In the genomic region with DNA sequence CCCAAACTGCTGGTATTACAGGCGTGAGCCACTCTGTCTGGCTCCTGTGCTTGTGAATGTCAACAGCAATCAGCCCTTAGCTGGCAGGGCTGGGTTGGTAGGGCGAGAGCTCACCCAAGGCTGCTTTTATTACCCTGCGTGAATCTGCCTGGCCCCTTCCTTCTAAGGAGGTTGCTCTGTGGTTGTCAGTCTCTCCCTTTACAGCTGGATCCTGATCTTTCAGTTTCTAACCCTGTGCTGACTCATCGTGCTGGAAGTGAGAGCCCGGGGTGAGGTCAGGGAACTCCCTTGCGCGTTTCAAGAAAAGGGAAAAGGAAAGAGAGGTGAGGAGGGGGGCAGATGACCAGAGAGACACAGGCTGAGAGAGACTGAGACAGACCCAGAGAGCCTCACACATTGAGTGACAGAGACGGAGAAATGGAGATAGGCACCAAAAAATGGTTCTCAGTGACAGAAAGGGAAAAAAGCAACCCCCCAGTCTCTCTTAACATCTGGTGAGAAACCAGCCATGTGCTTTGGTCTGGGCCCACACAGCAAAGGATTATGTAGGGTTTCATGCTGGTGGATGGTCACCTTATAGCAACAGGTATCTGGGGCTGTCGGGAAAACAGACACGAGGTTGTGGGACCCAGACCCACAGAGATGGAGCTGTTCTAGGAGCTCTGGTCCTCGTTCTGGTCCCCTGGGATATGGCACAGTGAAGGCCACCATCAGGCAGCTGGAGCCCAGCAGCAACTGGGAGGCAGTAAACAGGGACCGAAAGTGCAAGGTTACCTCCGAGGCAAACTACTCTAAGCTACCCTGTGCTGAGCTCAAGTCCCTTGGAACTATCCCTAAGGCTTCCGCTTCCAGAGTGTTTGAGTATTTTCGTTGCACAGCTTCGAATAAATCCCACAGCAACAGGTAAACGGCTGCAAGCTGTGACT, we compare ENCODE assay signal across 2 cellular contexts.
TF ChIP-seq lines count a peak whose summit lies in the region.

No MANE protein-coding gene starts in this region.

TF ChIP-seq in HEK293, 187 proteins besides CTCF, POLR2A, EP300 and RAD21 (continued from another document and continues in another):
- TF ChIP-seq, protein P1, sequence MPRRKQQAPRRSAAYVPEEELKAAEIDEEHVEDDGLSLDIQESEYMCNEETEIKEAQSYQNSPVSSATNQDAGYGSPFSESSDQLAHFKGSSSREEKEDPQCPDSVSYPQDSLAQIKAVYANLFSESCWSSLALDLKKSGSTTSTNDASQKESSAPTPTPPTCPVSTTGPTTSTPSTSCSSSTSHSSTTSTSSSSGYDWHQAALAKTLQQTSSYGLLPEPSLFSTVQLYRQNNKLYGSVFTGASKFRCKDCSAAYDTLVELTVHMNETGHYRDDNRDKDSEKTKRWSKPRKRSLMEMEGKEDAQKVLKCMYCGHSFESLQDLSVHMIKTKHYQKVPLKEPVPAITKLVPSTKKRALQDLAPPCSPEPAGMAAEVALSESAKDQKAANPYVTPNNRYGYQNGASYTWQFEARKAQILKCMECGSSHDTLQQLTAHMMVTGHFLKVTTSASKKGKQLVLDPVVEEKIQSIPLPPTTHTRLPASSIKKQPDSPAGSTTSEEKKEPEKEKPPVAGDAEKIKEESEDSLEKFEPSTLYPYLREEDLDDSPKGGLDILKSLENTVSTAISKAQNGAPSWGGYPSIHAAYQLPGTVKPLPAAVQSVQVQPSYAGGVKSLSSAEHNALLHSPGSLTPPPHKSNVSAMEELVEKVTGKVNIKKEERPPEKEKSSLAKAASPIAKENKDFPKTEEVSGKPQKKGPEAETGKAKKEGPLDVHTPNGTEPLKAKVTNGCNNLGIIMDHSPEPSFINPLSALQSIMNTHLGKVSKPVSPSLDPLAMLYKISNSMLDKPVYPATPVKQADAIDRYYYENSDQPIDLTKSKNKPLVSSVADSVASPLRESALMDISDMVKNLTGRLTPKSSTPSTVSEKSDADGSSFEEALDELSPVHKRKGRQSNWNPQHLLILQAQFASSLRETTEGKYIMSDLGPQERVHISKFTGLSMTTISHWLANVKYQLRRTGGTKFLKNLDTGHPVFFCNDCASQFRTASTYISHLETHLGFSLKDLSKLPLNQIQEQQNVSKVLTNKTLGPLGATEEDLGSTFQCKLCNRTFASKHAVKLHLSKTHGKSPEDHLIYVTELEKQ (tag by site-specific recombination; IDR thresholded peaks at IDR 0.05; ENCODE audit: borderline replicate concordance) = no peak
- TF ChIP-seq, protein P2, sequence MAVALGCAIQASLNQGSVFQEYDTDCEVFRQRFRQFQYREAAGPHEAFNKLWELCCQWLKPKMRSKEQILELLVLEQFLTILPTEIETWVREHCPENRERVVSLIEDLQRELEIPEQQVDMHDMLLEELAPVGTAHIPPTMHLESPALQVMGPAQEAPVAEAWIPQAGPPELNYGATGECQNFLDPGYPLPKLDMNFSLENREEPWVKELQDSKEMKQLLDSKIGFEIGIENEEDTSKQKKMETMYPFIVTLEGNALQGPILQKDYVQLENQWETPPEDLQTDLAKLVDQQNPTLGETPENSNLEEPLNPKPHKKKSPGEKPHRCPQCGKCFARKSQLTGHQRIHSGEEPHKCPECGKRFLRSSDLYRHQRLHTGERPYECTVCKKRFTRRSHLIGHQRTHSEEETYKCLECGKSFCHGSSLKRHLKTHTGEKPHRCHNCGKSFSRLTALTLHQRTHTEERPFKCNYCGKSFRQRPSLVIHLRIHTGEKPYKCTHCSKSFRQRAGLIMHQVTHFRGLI (tag by site-specific recombination; IDR thresholded peaks at IDR 0.05) = 0 out of 2 replicates have a peak, but pooled peaks have one; percentile 24
- TF ChIP-seq SCRT2 (tag by site-specific recombination; IDR thresholded peaks at IDR 0.05) (peak; percentile 65), ZNF366 (tag by site-specific recombination; conservative IDR thresholded peaks at IDR 0.05) (0 out of 2 replicates have a peak, but pooled peaks have one; percentile 28), ZNF777 (tag by site-specific recombination; IDR thresholded peaks at IDR 0.05; ENCODE audit: borderline replicate concordance) (no peak), GLI2 (tag by site-specific recombination; IDR thresholded peaks at IDR 0.05; ENCODE audit: borderline replicate concordance, low read depth) (no peak), SCRT1 (tag by site-specific recombination; IDR thresholded peaks at IDR 0.05; ENCODE audit: borderline replicate concordance) (0 out of 2 replicates have a peak, but pooled peaks have one; percentile 32), ZNF311 (tag by site-specific recombination; IDR thresholded peaks at IDR 0.05; ENCODE audit: borderline replicate concordance) (no peak), ZNF621 (tag by site-specific recombination; IDR thresholded peaks at IDR 0.05) (no peak), ZNF664 (tag by site-specific recombination; IDR thresholded peaks at IDR 0.05) (no peak), GFI1B (tag by site-specific recombination; IDR thresholded peaks at IDR 0.05) (no peak), ZNF266 (tag by site-specific recombination; IDR thresholded peaks at IDR 0.05; ENCODE audit: low read depth) (no peak), ZNF560 (tag by site-specific recombination; IDR thresholded peaks at IDR 0.05; ENCODE audit: borderline replicate concordance) (no peak), ZNF394 (tag by site-specific recombination; IDR thresholded peaks at IDR 0.05; ENCODE audit: borderline replicate concordance) (no peak), ZSCAN23 (tag by site-specific recombination; IDR thresholded peaks at IDR 0.05) (no peak), ZBTB48 (tag by site-specific recombination; IDR thresholded peaks at IDR 0.05) (no peak; the same call in 1 of the 2 replicates), ZNF37A (tag by site-specific recombination; IDR thresholded peaks at IDR 0.05) (no peak), MEIS1 (CRISPR knock-in tag; IDR thresholded peaks at IDR 0.05; ENCODE audit: borderline replicate concordance) (no peak), ZNF155 (tag by site-specific recombination; IDR thresholded peaks at IDR 0.05) (no peak), ZBTB21 (tag by site-specific recombination; IDR thresholded peaks at IDR 0.05) (no peak), ZNF677 (tag by site-specific recombination; IDR thresholded peaks at IDR 0.05) (no peak)
- TF ChIP-seq, protein P3, sequence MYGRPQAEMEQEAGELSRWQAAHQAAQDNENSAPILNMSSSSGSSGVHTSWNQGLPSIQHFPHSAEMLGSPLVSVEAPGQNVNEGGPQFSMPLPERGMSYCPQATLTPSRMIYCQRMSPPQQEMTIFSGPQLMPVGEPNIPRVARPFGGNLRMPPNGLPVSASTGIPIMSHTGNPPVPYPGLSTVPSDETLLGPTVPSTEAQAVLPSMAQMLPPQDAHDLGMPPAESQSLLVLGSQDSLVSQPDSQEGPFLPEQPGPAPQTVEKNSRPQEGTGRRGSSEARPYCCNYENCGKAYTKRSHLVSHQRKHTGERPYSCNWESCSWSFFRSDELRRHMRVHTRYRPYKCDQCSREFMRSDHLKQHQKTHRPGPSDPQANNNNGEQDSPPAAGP (tag by site-specific recombination; IDR thresholded peaks at IDR 0.05) = peak; percentile 71

TF ChIP-seq in SK-N-SH treated with all-trans-retinoic acid at 6 μM for 48 hours, 23 proteins besides CTCF, POLR2A, EP300 and RAD21 (continued from another document):
- TF ChIP-seq, protein P4, sequence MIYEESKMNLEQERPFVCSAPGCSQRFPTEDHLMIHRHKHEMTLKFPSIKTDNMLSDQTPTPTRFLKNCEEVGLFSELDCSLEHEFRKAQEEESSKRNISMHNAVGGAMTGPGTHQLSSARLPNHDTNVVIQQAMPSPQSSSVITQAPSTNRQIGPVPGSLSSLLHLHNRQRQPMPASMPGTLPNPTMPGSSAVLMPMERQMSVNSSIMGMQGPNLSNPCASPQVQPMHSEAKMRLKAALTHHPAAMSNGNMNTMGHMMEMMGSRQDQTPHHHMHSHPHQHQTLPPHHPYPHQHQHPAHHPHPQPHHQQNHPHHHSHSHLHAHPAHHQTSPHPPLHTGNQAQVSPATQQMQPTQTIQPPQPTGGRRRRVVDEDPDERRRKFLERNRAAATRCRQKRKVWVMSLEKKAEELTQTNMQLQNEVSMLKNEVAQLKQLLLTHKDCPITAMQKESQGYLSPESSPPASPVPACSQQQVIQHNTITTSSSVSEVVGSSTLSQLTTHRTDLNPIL (CRISPR knock-in tag; IDR thresholded peaks at IDR 0.05; ENCODE audit: low read depth) = no peak
- TF ChIP-seq, protein P5, sequence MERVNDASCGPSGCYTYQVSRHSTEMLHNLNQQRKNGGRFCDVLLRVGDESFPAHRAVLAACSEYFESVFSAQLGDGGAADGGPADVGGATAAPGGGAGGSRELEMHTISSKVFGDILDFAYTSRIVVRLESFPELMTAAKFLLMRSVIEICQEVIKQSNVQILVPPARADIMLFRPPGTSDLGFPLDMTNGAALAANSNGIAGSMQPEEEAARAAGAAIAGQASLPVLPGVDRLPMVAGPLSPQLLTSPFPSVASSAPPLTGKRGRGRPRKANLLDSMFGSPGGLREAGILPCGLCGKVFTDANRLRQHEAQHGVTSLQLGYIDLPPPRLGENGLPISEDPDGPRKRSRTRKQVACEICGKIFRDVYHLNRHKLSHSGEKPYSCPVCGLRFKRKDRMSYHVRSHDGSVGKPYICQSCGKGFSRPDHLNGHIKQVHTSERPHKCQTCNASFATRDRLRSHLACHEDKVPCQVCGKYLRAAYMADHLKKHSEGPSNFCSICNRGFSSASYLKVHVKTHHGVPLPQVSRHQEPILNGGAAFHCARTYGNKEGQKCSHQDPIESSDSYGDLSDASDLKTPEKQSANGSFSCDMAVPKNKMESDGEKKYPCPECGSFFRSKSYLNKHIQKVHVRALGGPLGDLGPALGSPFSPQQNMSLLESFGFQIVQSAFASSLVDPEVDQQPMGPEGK (CRISPR knock-in tag; IDR thresholded peaks at IDR 0.05; ENCODE audit: borderline replicate concordance) = no peak
- TF ChIP-seq ARNTL (CRISPR knock-in tag; IDR thresholded peaks at IDR 0.05; ENCODE audit: borderline replicate concordance, low read depth) = no peak
- TF ChIP-seq CSDC2 (CRISPR knock-in tag; IDR thresholded peaks at IDR 0.05) = no peak
- no peak for TF ChIP-seq ZC3H10 (CRISPR knock-in tag; IDR thresholded peaks at IDR 0.05)
- no peak for TF ChIP-seq BACH2 (CRISPR knock-in tag; IDR thresholded peaks at IDR 0.05; ENCODE audit: borderline replicate concordance)
- no peak for TF ChIP-seq TOX (CRISPR knock-in tag; IDR thresholded peaks at IDR 0.05; ENCODE audit: borderline replicate concordance)
- TF ChIP-seq ZNF70 (CRISPR knock-in tag; IDR thresholded peaks at IDR 0.05) = no peak
- TF ChIP-seq OSR1 (CRISPR knock-in tag; IDR thresholded peaks at IDR 0.05) = no peak
- no peak for TF ChIP-seq ZNF8 (CRISPR knock-in tag; IDR thresholded peaks at IDR 0.05)
- TF ChIP-seq ESRRG (CRISPR knock-in tag; IDR thresholded peaks at IDR 0.05) = no peak
